1 cellular context compared by ENCODE assay signal in the genomic region with DNA sequence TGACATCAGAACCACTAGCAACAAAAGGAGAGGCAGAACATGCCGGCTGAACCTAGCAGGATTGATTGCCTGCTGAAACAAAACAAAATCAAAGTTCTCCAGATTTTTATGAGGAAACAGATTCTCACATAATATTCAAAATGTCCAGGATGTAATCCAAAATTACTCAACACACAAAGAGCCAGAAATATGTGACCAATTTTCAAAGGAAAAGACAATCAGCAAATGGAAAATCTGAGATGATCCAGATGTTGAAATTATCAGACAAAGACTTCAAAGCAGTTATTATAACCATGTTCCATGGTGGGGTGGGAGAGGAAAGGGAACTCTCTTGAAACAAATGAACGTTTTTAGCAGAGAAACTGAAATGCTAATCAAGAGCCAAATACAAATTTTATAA.
TF ChIP-seq lines count a peak whose summit lies in the region.

No MANE protein-coding gene starts in this region.

TF ChIP-seq in SK-N-SH, 30 proteins besides CTCF, POLR2A, EP300 and RAD21 (continued from another document):
- TF ChIP-seq, protein P1, sequence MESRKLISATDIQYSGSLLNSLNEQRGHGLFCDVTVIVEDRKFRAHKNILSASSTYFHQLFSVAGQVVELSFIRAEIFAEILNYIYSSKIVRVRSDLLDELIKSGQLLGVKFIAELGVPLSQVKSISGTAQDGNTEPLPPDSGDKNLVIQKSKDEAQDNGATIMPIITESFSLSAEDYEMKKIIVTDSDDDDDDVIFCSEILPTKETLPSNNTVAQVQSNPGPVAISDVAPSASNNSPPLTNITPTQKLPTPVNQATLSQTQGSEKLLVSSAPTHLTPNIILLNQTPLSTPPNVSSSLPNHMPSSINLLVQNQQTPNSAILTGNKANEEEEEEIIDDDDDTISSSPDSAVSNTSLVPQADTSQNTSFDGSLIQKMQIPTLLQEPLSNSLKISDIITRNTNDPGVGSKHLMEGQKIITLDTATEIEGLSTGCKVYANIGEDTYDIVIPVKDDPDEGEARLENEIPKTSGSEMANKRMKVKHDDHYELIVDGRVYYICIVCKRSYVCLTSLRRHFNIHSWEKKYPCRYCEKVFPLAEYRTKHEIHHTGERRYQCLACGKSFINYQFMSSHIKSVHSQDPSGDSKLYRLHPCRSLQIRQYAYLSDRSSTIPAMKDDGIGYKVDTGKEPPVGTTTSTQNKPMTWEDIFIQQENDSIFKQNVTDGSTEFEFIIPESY (IDR thresholded peaks at IDR 0.05; ENCODE audit: borderline replicate concordance, low read depth) = no peak
- TF ChIP-seq RCOR1 (IDR thresholded peaks at IDR 0.05; ENCODE audit: low read length) (no peak), POLR2AphosphoS5 (IDR thresholded peaks at IDR 0.05; ENCODE audit: low read depth, low read length) (no peak), EZH2phosphoT487 (IDR thresholded peaks at IDR 0.05; ENCODE audit: borderline replicate concordance, low read depth) (no peak), ELF1 (IDR thresholded peaks at IDR 0.05) (no peak), GATA2 (CRISPR knock-in tag; IDR thresholded peaks at IDR 0.05) (no peak)
- TF ChIP-seq, protein P2, sequence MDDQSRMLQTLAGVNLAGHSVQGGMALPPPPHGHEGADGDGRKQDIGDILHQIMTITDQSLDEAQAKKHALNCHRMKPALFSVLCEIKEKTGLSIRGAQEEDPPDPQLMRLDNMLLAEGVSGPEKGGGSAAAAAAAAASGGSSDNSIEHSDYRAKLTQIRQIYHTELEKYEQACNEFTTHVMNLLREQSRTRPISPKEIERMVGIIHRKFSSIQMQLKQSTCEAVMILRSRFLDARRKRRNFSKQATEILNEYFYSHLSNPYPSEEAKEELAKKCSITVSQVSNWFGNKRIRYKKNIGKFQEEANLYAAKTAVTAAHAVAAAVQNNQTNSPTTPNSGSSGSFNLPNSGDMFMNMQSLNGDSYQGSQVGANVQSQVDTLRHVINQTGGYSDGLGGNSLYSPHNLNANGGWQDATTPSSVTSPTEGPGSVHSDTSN (IDR thresholded peaks at IDR 0.05) = no peak
- TF ChIP-seq, protein P3, sequence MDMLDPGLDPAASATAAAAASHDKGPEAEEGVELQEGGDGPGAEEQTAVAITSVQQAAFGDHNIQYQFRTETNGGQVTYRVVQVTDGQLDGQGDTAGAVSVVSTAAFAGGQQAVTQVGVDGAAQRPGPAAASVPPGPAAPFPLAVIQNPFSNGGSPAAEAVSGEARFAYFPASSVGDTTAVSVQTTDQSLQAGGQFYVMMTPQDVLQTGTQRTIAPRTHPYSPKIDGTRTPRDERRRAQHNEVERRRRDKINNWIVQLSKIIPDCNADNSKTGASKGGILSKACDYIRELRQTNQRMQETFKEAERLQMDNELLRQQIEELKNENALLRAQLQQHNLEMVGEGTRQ (IDR thresholded peaks at IDR 0.05; ENCODE audit: borderline replicate concordance, low read depth, low read length) = no peak
- TF ChIP-seq, protein P4, sequence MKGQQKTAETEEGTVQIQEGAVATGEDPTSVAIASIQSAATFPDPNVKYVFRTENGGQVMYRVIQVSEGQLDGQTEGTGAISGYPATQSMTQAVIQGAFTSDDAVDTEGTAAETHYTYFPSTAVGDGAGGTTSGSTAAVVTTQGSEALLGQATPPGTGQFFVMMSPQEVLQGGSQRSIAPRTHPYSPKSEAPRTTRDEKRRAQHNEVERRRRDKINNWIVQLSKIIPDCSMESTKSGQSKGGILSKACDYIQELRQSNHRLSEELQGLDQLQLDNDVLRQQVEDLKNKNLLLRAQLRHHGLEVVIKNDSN (IDR thresholded peaks at IDR 0.05; ENCODE audit: borderline replicate concordance, low read depth) = no peak
